ENCODE assay signal across 16 cellular contexts in genomic region chr2:31054817-31055216, GRCh38.
DNase-seq lines count a peak whose midpoint lies in the region; ATAC-seq and TF ChIP-seq lines count a peak whose summit lies in the region.
"Had no signal": no experiment of that assay in that cellular context is flagged by ENCODE, and none has a peak within 500 bp of the region (broad histone marks: within the 10 kb centered on the region; RNA-seq: fewer than 3 reads in every experiment).

No MANE protein-coding gene starts in this region.

- H3K79me2 ChIP-seq in neural cell (replicated peaks; ENCODE audit: insufficient read depth, low read length) = no peaks in the 10 kb centered on the region

- no peak for TF ChIP-seq CTCF in heart right ventricle (IDR thresholded peaks at IDR 0.05)
- TF ChIP-seq CTCF in Peyer's patch (IDR thresholded peaks at IDR 0.05) = no peak
- no peak for TF ChIP-seq CTCF in neural cell (IDR thresholded peaks at IDR 0.05; ENCODE audit: poor library complexity, severe bottlenecking)
- no peak for TF ChIP-seq CTCF in foreskin fibroblast (IDR thresholded peaks at IDR 0.05; ENCODE audit: low read depth, low read length)

- DNase-seq in heart right ventricle (no peak), cardiac septum (ENCODE audit: low spot score) (no peak), Peyer's patch (peak in 1 of 3 donors; percentile 78), foreskin fibroblast (no peak), posterior vena cava (ENCODE audit: low spot score) (no peak), DMS 273 treated with DMSO at 0.1 percent for 48 hours (lab: John Stamatoyannopoulos, UW) (no peak)
- DNase-seq: 8988T; AML-193; CD4-positive, alpha-beta memory T cell; DMS79 treated with DMSO at 0.1 percent for 48 hours; EL; H7 had no signal

- peak in 1 of 2 donors; percentile 18 for TF ChIP-seq POLR2A in Peyer's patch (IDR thresholded peaks at IDR 0.05)

- H3K27ac ChIP-seq in heart right ventricle (peak overlapping the region in 4 of 10 donors; percentile 12 to 28 (median 13)), Peyer's patch (peak overlapping the region in 3 of 4 donors; percentile 69 to 89 (median 79)), neural cell (ENCODE audit: low read length) (peak overlapping the region; percentile 34)
- peak overlapping the region in 10 of 11 experiments; percentile 43 to 95 (median 91); a peak in 19 of 22 replicates for H3K27ac ChIP-seq in BLaER1 treated with 17β-estradiol and CSF1 and Interleukin-3, amounts not matched to agents 10 nM and 100 nM
- H3K27ac ChIP-seq: C4-2B had no signal

- no peaks in the 10 kb centered on the region for H3F3A ChIP-seq in neural cell (ENCODE audit: insufficient read depth, low read length, poor library complexity, severe bottlenecking)

- H3K4me3 ChIP-seq in heart right ventricle (no peak overlapping the region), Peyer's patch (no peak overlapping the region), neural cell (ENCODE audit: low read length) (no peak overlapping the region), foreskin fibroblast (ENCODE audit: low read depth in 1 of 2, low read length in 2 of 2) (no peak overlapping the region)
- H3K4me3 ChIP-seq in BLaER1 treated with 17β-estradiol and CSF1 and Interleukin-3, amounts not matched to agents 10 nM and 100 nM = peak overlapping the region in 3 of 10 experiments; percentile 1 to 30 (median 3); a peak in 2 of 20 replicates
- H3K4me3 ChIP-seq: GM23338 had no signal

- H2AFZ ChIP-seq in neural cell (ENCODE audit: low read depth, low read length) = no peak overlapping the region
- H2AFZ ChIP-seq: GM23338 had no signal

- peaks cover 0 to 6% (median 0%) of the 10 kb centered on the region in 11 experiments; a peak in 4 of 22 replicates for H4K20me1 ChIP-seq in BLaER1 treated with 17β-estradiol and CSF1 and Interleukin-3, amounts not matched to agents 10 nM and 100 nM
- H4K20me1 ChIP-seq in neural cell (ENCODE audit: insufficient read depth) = no peaks in the 10 kb centered on the region

- H3K9me3 ChIP-seq in heart right ventricle = peaks cover 0 to 5% (median 0%) of the 10 kb centered on the region in 11 donors
- H3K9me3 ChIP-seq in BLaER1 treated with 17β-estradiol and CSF1 and Interleukin-3, amounts not matched to agents 10 nM and 100 nM (replicated peaks in 1 of 11) = peaks cover 0 to 16% (median 5%) of the 10 kb centered on the region in 11 experiments; a peak in 10 of 22 replicates
- no peaks in the 10 kb centered on the region for H3K9me3 ChIP-seq in Peyer's patch
- no peaks in the 10 kb centered on the region for H3K9me3 ChIP-seq in neural cell (ENCODE audit: low read length)

- no peak for TF ChIP-seq EP300 in neural cell (conservative IDR thresholded peaks at IDR 0.05; ENCODE audit: poor library complexity, severe bottlenecking)

- 64 to 73% methylated on average over 5 of the region's 5 CpGs for WGBS in heart right ventricle, 2 donors

- H3K4me2 ChIP-seq in BLaER1 treated with 17β-estradiol and CSF1 and Interleukin-3, amounts not matched to agents 10 nM and 100 nM = peak overlapping the region; percentile 66 to 96 (median 88)
- no peak overlapping the region for H3K4me2 ChIP-seq in neural cell (ENCODE audit: low read length)
- H3K4me2 ChIP-seq: GM23338 had no signal

- intact Hi-C loops in heart right ventricle (cut with DNase I) = no loop called here
- intact Hi-C loops in cardiac septum (cut with DNase I) = no loop called here
- intact Hi-C loops in posterior vena cava (cut with DNase I) = no loop called here

- peaks cover 0 to 5% (median 0%) of the 10 kb centered on the region in 7 donors for H3K27me3 ChIP-seq in heart right ventricle
- H3K27me3 ChIP-seq in BLaER1 treated with 17β-estradiol and CSF1 and Interleukin-3, amounts not matched to agents 10 nM and 100 nM = no peaks in the 10 kb centered on the region
- no peaks in the 10 kb centered on the region for H3K27me3 ChIP-seq in Peyer's patch
- H3K27me3 ChIP-seq in neural cell (ENCODE audit: insufficient read depth, low read depth, low read length) = no peaks in the 10 kb centered on the region

- no peaks in the 10 kb centered on the region for H3K9me2 ChIP-seq in neural cell (ENCODE audit: insufficient read depth, low read length)

- no peak for TF ChIP-seq RAD21 in neural cell (conservative IDR thresholded peaks at IDR 0.05)

- peak overlapping the region in 9 of 11 experiments; percentile 31 to 80 (median 62); a peak in 16 of 22 replicates for H3K9ac ChIP-seq in BLaER1 treated with 17β-estradiol and CSF1 and Interleukin-3, amounts not matched to agents 10 nM and 100 nM
- H3K9ac ChIP-seq in neural cell (ENCODE audit: low read length) = no peak overlapping the region

- H3K4me1 ChIP-seq in heart right ventricle (peaks cover 0 to 21% (median 3%) of the 10 kb centered on the region in 9 donors), Peyer's patch (peaks cover 0 to 25% (median 2%) of the 10 kb centered on the region in 4 donors)
- H3K4me1 ChIP-seq in BLaER1 treated with 17β-estradiol and CSF1 and Interleukin-3, amounts not matched to agents 10 nM and 100 nM = peaks cover 65 to 94% (median 91%) of the 10 kb centered on the region in 10 experiments

- H3K36me3 ChIP-seq in heart right ventricle (no peaks in the 10 kb centered on the region), Peyer's patch (no peaks in the 10 kb centered on the region), neural cell (ENCODE audit: insufficient read depth, low read length) (no peaks in the 10 kb centered on the region)
- H3K36me3 ChIP-seq in BLaER1 treated with 17β-estradiol and CSF1 and Interleukin-3, amounts not matched to agents 10 nM and 100 nM = peaks cover 0 to 16% (median 8%) of the 10 kb centered on the region in 11 experiments; a peak in 8 of 22 replicates

- ATAC-seq in heart right ventricle = peak in 5 of 8 donors; percentile 41 to 77 (median 51)
- ATAC-seq: GM23338 had no signal

TF ChIP-seq in neural cell, 6 proteins besides CTCF, POLR2A, EP300 and RAD21:
- TF ChIP-seq TAF1 (IDR thresholded peaks at IDR 0.05; ENCODE audit: low read depth) = no peak
- no peak for TF ChIP-seq EZH2 (IDR thresholded peaks at IDR 0.05; ENCODE audit: borderline replicate concordance, insufficient read depth, low read length, poor library complexity, severe bottlenecking)
- no peak for TF ChIP-seq POLR2AphosphoS5 (IDR thresholded peaks at IDR 0.05)
- no peak for TF ChIP-seq SMC3 (conservative IDR thresholded peaks at IDR 0.05; ENCODE audit: poor library complexity)
- TF ChIP-seq, protein P1, sequence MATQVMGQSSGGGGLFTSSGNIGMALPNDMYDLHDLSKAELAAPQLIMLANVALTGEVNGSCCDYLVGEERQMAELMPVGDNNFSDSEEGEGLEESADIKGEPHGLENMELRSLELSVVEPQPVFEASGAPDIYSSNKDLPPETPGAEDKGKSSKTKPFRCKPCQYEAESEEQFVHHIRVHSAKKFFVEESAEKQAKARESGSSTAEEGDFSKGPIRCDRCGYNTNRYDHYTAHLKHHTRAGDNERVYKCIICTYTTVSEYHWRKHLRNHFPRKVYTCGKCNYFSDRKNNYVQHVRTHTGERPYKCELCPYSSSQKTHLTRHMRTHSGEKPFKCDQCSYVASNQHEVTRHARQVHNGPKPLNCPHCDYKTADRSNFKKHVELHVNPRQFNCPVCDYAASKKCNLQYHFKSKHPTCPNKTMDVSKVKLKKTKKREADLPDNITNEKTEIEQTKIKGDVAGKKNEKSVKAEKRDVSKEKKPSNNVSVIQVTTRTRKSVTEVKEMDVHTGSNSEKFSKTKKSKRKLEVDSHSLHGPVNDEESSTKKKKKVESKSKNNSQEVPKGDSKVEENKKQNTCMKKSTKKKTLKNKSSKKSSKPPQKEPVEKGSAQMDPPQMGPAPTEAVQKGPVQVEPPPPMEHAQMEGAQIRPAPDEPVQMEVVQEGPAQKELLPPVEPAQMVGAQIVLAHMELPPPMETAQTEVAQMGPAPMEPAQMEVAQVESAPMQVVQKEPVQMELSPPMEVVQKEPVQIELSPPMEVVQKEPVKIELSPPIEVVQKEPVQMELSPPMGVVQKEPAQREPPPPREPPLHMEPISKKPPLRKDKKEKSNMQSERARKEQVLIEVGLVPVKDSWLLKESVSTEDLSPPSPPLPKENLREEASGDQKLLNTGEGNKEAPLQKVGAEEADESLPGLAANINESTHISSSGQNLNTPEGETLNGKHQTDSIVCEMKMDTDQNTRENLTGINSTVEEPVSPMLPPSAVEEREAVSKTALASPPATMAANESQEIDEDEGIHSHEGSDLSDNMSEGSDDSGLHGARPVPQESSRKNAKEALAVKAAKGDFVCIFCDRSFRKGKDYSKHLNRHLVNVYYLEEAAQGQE (IDR thresholded peaks at IDR 0.05; ENCODE audit: borderline replicate concordance) = no peak
